ENCODE assay signal across 8 cellular contexts in genomic region chr12:64796205-64796845, GRCh38. TPM values are rescaled to one million over a fixed set of nuclear protein-coding genes. Genes with fewer than 3 reads are reported as not detected.
DNase-seq lines count a peak whose midpoint lies in the region; ATAC-seq and TF ChIP-seq lines count a peak whose summit lies in the region.

No MANE protein-coding gene starts in this region.

- no peaks in the 10 kb centered on the region for H3K9me3 Mint-ChIP-seq in activated T-cell treated with anti-CD3 and anti-CD28 coated beads, Interleukin-2, amount 50 U/mL, for 24 hours

- no peaks in the 10 kb centered on the region for H3K4me1 Mint-ChIP-seq in activated T-cell treated with anti-CD3 and anti-CD28 coated beads, Interleukin-2, amount 50 U/mL, for 24 hours (ENCODE audit: low read depth)

- H3K4me1 ChIP-seq in SJCRH30 = no peaks in the 10 kb centered on the region
- peaks cover 0 to 12% (median 0%) of the 10 kb centered on the region in 6 donors for H3K4me1 ChIP-seq in spleen

- DNase-seq in activated T-cell treated with anti-CD3 and anti-CD28 coated beads for 24 hours (ENCODE audit: low read depth) = peak; percentile 58
- DNase-seq in activated T-cell treated with anti-CD3 and anti-CD28 coated beads, Interleukin-2, amount 50 U/mL, for 24 hours = no peak
- peak; percentile 64 for DNase-seq in NCI-H1092 (lab: John Stamatoyannopoulos, UW)
- DNase-seq in SJCRH30 = peak; percentile 73 to 88
- DNase-seq in amniotic stem cell (lab: John Stamatoyannopoulos, UW) = peak; percentile 91
- peak; percentile 60 for DNase-seq in hepatic stellate cell (ENCODE audit: low spot score)
- DNase-seq in spleen = no peak

- H3K27me3 Mint-ChIP-seq in activated T-cell treated with anti-CD3 and anti-CD28 coated beads, Interleukin-2, amount 50 U/mL, for 24 hours = peaks cover 16% of the 10 kb centered on the region

- no peak overlapping the region for H3K4me3 ChIP-seq in SJCRH30
- H3K4me3 ChIP-seq in spleen = no peak overlapping the region

- peak; percentile 38 to 83 (median 61) for TF ChIP-seq CTCF in spleen (IDR thresholded peaks at IDR 0.05 in 8 of 11, conservative IDR thresholded peaks at IDR 0.05 in 3 of 11)

- no peaks in the 10 kb centered on the region for H3K36me3 Mint-ChIP-seq in activated T-cell treated with anti-CD3 and anti-CD28 coated beads, Interleukin-2, amount 50 U/mL, for 24 hours (ENCODE audit: low read depth)

- H3K27ac Mint-ChIP-seq in activated T-cell treated with anti-CD3 and anti-CD28 coated beads, Interleukin-2, amount 50 U/mL, for 24 hours = no peak overlapping the region

- H3K27ac ChIP-seq in SJCRH30 (no peak overlapping the region), spleen (no peak overlapping the region)

- no peaks in the 10 kb centered on the region for H3K36me3 ChIP-seq in SJCRH30
- no peaks in the 10 kb centered on the region for H3K36me3 ChIP-seq in spleen

- no peak overlapping the region for H3K4me3 Mint-ChIP-seq in activated T-cell treated with anti-CD3 and anti-CD28 coated beads, Interleukin-2, amount 50 U/mL, for 24 hours

- peak; percentile 71 for ATAC-seq in HG02759 (IDR thresholded peaks at IDR 0.05; ENCODE audit: unreplicated experiment)

- no peaks in the 10 kb centered on the region for H3K27me3 ChIP-seq in SJCRH30
- peaks cover 0 to 4% (median 0%) of the 10 kb centered on the region in 7 donors for H3K27me3 ChIP-seq in spleen (replicated peaks in 1 of 7)

- 58 to 66% (median 65%) methylated on average over 5 of the region's 5 CpGs for WGBS in spleen, 5 donors

- no peak for TF ChIP-seq POLR2A in spleen (IDR thresholded peaks at IDR 0.05)

- H3K9me3 ChIP-seq in SJCRH30 (replicated peaks) (no peaks in the 10 kb centered on the region), spleen (no peaks in the 10 kb centered on the region)

- intact Hi-C loops in spleen (cut with DNase I; ENCODE audit: low total_unique reads) = no loop called here

RNA-seq across cellular contexts. Expression of gene TBC1D30, which starts 28.1 kb away (rescaled TPM):
- 3.6 and 4.3 TPM in 2 replicates for total RNA-seq in SJCRH30 (2014; rRNA removed; shearing (Covaris generic))
- total RNA-seq in spleen = 10 to 100 TPM in 1 of 7 donors, 1 to 10 TPM in 6; 6.8 to 15.7 (median 8.5) TPM
- polyA plus RNA-seq in spleen = 1 to 10 TPM; 1.3 to 1.6 (median 1.5) TPM

RNA-seq across cellular contexts. Expression of gene GNS, which starts 37.1 kb away (rescaled TPM):
- total RNA-seq in SJCRH30 (2014; rRNA removed; shearing (Covaris generic)) = 56.2 and 56.6 TPM in 2 replicates
- total RNA-seq in spleen = 100 to 1,000 TPM in 6 of 7 donors, 10 to 100 TPM in 1; 99.4 to 154 (median 130) TPM
- 10 to 100 TPM in 2 of 3 donors, 1 to 10 TPM in 1; 8.3 to 17.1 (median 13.8) TPM for polyA plus RNA-seq in spleen

Comparison
In these comparisons a context has a peak if more than half of its experiments do, and no peak if none do; other contexts are left out.
1. DNase-seq: peak in activated T-cell treated with anti-CD3 and anti-CD28 coated beads for 24 hours (single experiment), NCI-H1092 (single experiment), SJCRH30 (2 of 2), amniotic stem cell (single experiment) and hepatic stellate cell (single experiment); none in activated T-cell treated with anti-CD3 and anti-CD28 coated beads, Interleukin-2, amount 50 U/mL, for 24 hours (single experiment) and spleen (single experiment).